ENCODE assay signal across 8 cellular contexts in genomic region chr17:64020068-64020766, GRCh38. TPM values are rescaled to one million over a fixed set of nuclear protein-coding genes. Genes with fewer than 3 reads are reported as not detected.
DNase-seq lines count a peak whose midpoint lies in the region; ATAC-seq and TF ChIP-seq lines count a peak whose summit lies in the region.

ICAM2 (minus strand) TSS chr17:64020633; CDS start chr17:64006691, 13,942 bp downstream.

- peak; percentile 63 for ATAC-seq in GM21515 (IDR thresholded peaks at IDR 0.05; ENCODE audit: unreplicated experiment)
- ATAC-seq in esophagus mucosa, result peak; percentile 81

- H3K9me3 Mint-ChIP-seq in Caco-2 (ENCODE audit: unreplicated experiment) (no peaks in the 10 kb centered on the region), progenitor cell of endocrine pancreas (ENCODE audit: low read depth) (no peaks in the 10 kb centered on the region)

- H3K4me3 ChIP-seq in Caco-2 (ENCODE audit: low read depth, low read length), result peak within 1 kb of the TSS; percentile 4; the same call in 1 of the 2 replicates

- H3K27me3 ChIP-seq in Caco-2 (replicated peaks; ENCODE audit: control insufficient read depth, insufficient read depth, low read length), result no peaks in the 10 kb centered on the region

- H3K27ac Mint-ChIP-seq in Caco-2 (ENCODE audit: unreplicated experiment) (no peak within 1 kb of the TSS), progenitor cell of endocrine pancreas (peak within 1 kb of the TSS; percentile 6)

- no peaks in the 10 kb centered on the region for H3K9me3 ChIP-seq in Caco-2

- H3K27me3 Mint-ChIP-seq in Caco-2 (ENCODE audit: insufficient read depth, unreplicated experiment), result peaks cover 2% of the 10 kb centered on the region
- peaks cover 13% of the 10 kb centered on the region for H3K27me3 Mint-ChIP-seq in progenitor cell of endocrine pancreas

- H3K36me3 Mint-ChIP-seq in Caco-2 (ENCODE audit: insufficient read depth, unreplicated experiment) (peaks cover 10% of the 10 kb centered on the region), progenitor cell of endocrine pancreas (ENCODE audit: insufficient read depth) (no peaks in the 10 kb centered on the region)

- BruUV-seq in Caco-2 (replicated peaks; lab: Mats Ljungman, UMichigan), result no TSS peak

- intact Hi-C loops in Caco-2 (cut with micrococcal nuclease; ENCODE audit: unreplicated experiment), result no loop called here

- DNase-seq in Caco-2 (no peak), Kasumi-1 (lab: John Stamatoyannopoulos, UW) (peak; percentile 61 to 78), progenitor cell of endocrine pancreas (ENCODE audit: low spot score, unreplicated experiment) (no peak), ureter (ENCODE audit: low spot score) (peak; percentile 70), 8988T (no peak)
- DNase-seq in activated CD8-positive, alpha-beta memory T cell treated with anti-CD3 and anti-CD28 coated beads for 24 hours, result peak; percentile 91

- no peaks in the 10 kb centered on the region for H3K36me3 ChIP-seq in Caco-2 (ENCODE audit: control insufficient read depth, insufficient read depth, low read length)

- H3K4me1 ChIP-seq in Caco-2, result no peaks in the 10 kb centered on the region

- peak within 1 kb of the TSS; percentile 23 for H3K4me3 Mint-ChIP-seq in Caco-2 (ENCODE audit: unreplicated experiment)
- H3K4me3 Mint-ChIP-seq in progenitor cell of endocrine pancreas (ENCODE audit: low read depth), result peak within 1 kb of the TSS; percentile 50

- TF ChIP-seq CTCF in Caco-2 (IDR thresholded peaks at IDR 0.05; ENCODE audit: insufficient read depth in 1 of 2, low read depth in 1 of 2, low read length in 1 of 2, severe bottlenecking in 1 of 2, unreplicated experiment in 1 of 2) (no peak), progenitor cell of endocrine pancreas (IDR thresholded peaks at IDR 0.05; ENCODE audit: unreplicated experiment) (no peak)

- CTCF ChIA-PET in Caco-2 (lab: Charles Lee), result interaction anchor here (0.7 to 2.0 kb wide), 3 partner anchors 9 to 113 kb away, joined by 3 to 13 read pairs (median 7); no protein-coding TSS in a partner anchor

- POLR2A ChIA-PET in Caco-2 (lab: Charles Lee), result no interaction called here

- H3K4me1 Mint-ChIP-seq in Caco-2 (ENCODE audit: low read depth, unreplicated experiment) (peaks cover 10% of the 10 kb centered on the region), progenitor cell of endocrine pancreas (ENCODE audit: low read depth) (peaks cover 24% of the 10 kb centered on the region)

RNA-seq across cellular contexts. Expression of gene ICAM2, which starts in this region (rescaled TPM):
- total RNA-seq in Caco-2 (2022) (1.9 and 2.0 TPM in 2 replicates), esophagus mucosa (3.5 TPM), progenitor cell of endocrine pancreas (0.72 and 0.91 TPM in 2 replicates), ureter (39.0 TPM)

Comparison
In these comparisons a context has a peak if more than half of its experiments do, and no peak if none do; other contexts are left out.
1. DNase-seq: peak in Kasumi-1 (2 of 2), activated CD8-positive, alpha-beta memory T cell treated with anti-CD3 and anti-CD28 coated beads for 24 hours (single experiment) and ureter (single experiment); none in Caco-2 (0 of 2), progenitor cell of endocrine pancreas (single experiment) and 8988T (single experiment).